In the genomic region with DNA sequence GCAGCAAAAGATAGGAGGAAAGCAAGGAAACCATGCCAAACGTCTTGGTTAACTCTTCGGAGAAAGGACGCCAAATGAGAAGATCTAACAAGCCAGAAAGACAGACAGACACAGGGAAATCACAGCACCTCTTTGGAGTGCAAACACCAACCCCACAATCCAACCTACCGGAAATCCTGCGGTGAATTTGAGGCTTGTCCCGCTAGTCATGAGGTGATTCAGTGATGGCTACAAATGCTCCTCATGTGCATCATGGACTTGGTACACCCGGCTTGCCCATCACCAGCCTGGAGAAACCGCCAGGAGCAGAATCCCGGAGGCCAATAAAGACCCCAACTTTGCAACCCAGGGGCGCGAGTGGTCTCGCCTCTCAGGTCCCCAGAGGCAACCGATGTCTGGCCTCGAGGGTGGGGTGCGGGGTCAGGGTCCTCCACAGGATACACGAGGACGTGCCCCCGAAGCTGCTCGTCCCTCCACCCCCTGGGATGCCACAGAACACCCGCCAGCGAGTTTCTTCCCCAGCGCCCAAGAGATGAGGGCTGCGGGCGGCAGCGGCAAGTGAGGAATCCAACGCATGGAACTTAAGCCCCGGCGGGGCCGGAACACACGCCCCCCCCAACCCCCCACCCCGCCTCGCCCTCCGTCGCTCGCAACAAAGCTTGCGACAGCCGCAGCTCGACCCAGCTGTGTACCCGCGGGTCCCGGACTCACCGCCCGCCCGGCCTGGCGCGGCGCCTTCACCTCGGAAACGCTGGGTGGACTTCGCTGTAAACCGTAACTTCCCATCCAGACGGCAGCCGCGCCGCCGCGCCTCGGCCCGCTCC, we compare ENCODE assay signal across 8 cellular contexts. TPM values are rescaled to one million over a fixed set of nuclear protein-coding genes. Genes with fewer than 3 reads are reported as not detected.
DNase-seq lines count a peak whose midpoint lies in the region; ATAC-seq and TF ChIP-seq lines count a peak whose summit lies in the region.
"Not testable (repeated sequence)": the region's sequence is repeated elsewhere in the genome, so short reads cannot be mapped to it uniquely, and the experiment has no call there.

No MANE protein-coding gene starts in this region.

- not testable (repeated sequence) for BruUV-seq in Calu3 (replicated peaks; lab: Mats Ljungman, UMichigan)

- H4K20me1 ChIP-seq in fibroblast of lung (ENCODE audit: control insufficient read depth, extremely low read depth, insufficient read depth, low read length): not testable (repeated sequence)

- peak overlapping the region; percentile 46 for H3K27ac Mint-ChIP-seq in Calu3 (ENCODE audit: unreplicated experiment)

- peak overlapping the region; percentile 90 for H3K4me3 Mint-ChIP-seq in Calu3 (ENCODE audit: low read depth, unreplicated experiment)

- H3K4me1 ChIP-seq in fibroblast of lung (ENCODE audit: control insufficient read depth, extremely low read depth, insufficient read depth, low read length): not testable (repeated sequence)

- CTCF ChIA-PET in Calu3 (lab: Charles Lee): not testable (repeated sequence)

- peaks cover 16% of the 10 kb centered on the region for H3K36me3 Mint-ChIP-seq in Calu3 (ENCODE audit: insufficient read depth, unreplicated experiment)

- H3K9me3 ChIP-seq in fibroblast of lung (ENCODE audit: control insufficient read depth, insufficient read depth, low read depth, low read length): not testable (repeated sequence)

- DNase-seq in Calu3: not testable (repeated sequence)
- DNase-seq in SHP77 treated with DMSO at 0.1 percent for 48 hours (lab: John Stamatoyannopoulos, UW) (peak; percentile 55), fibroblast of lung (ENCODE audit: low read depth in 2 of 2) (peak; percentile 21 to 71), myocyte (ENCODE audit: low read depth) (peak; percentile 59)
- DNase-seq in activated effector memory CD4-positive, alpha-beta T cell treated with Interleukin-2 at 50 U/mL for 16 hours: peak; percentile 22
- peak; percentile 34 to 47 for DNase-seq in stimulated activated CD8-positive, alpha-beta memory T cell treated with anti-CD3 and anti-CD28 coated beads, Interleukin-7, amount 100 ng/mL, for 4 hours (ENCODE audit: low read depth in 2 of 2)

- peaks cover 19% of the 10 kb centered on the region for H3K27me3 ChIP-seq in fibroblast of lung (ENCODE audit: control insufficient read depth, insufficient read depth, low read length)

- H3K4me1 Mint-ChIP-seq in Calu3 (ENCODE audit: low read depth, unreplicated experiment): not testable (repeated sequence)

- H3K4me3 ChIP-seq in fibroblast of lung (replicated peaks in 1 of 4; ENCODE audit: control extremely low read depth in 1 of 4, insufficient read depth in 1 of 4, low read depth in 3 of 4, low read length in 4 of 4): peak overlapping the region; percentile 63 to 73 (median 70)

- peak overlapping the region; percentile 92 for H2AFZ ChIP-seq in fibroblast of lung (ENCODE audit: low read length)

- H3K9ac ChIP-seq in fibroblast of lung (ENCODE audit: insufficient read depth, low read length): peak overlapping the region; percentile 46

- intact Hi-C loops in Calu3 (cut with micrococcal nuclease; ENCODE audit: unreplicated experiment): not testable (repeated sequence)

- H3K9me3 Mint-ChIP-seq in Calu3 (ENCODE audit: low read depth, unreplicated experiment): not testable (repeated sequence)

- H3K36me3 ChIP-seq in fibroblast of lung (ENCODE audit: control insufficient read depth, insufficient read depth, low read length): not testable (repeated sequence)

- ATAC-seq in GM21447 (IDR thresholded peaks at IDR 0.05; ENCODE audit: unreplicated experiment) (peak; percentile 55), HG03432 (IDR thresholded peaks at IDR 0.05; ENCODE audit: unreplicated experiment) (peak; percentile 82)

- peaks cover 29% of the 10 kb centered on the region for H3K27me3 Mint-ChIP-seq in Calu3 (ENCODE audit: unreplicated experiment)

- TF ChIP-seq CTCF in Calu3 (IDR thresholded peaks at IDR 0.05; ENCODE audit: unreplicated experiment); fibroblast of lung (conservative IDR thresholded peaks at IDR 0.05 in 1 of 2, IDR thresholded peaks at IDR 0.05 in 1 of 2; ENCODE audit: low read depth in 1 of 2, low read length in 2 of 2): not testable (repeated sequence)

- peak overlapping the region; percentile 51 for H3K4me2 ChIP-seq in fibroblast of lung (ENCODE audit: extremely low read depth, insufficient read depth, low read length)

- not testable (repeated sequence) for H3K79me2 ChIP-seq in fibroblast of lung (ENCODE audit: control insufficient read depth, insufficient read depth, low read length)

- peak overlapping the region; percentile 51 for H3K27ac ChIP-seq in fibroblast of lung (ENCODE audit: insufficient read depth, low read length)

RNA-seq across cellular contexts. Expression of a gene that starts 0.6 kb away (rescaled TPM):
- total RNA-seq in Calu3 (2022) (5.3 and 5.7 TPM in 2 replicates), fibroblast of lung (1.3 and 2.8 TPM in 2 replicates), myocyte (3.3 and 4.0 TPM in 2 replicates)
- polyA plus RNA-seq in fibroblast of lung: 2.5 and 2.7 TPM in 2 replicates
- polyA plus RNA-seq in fibroblast of lung (2012): 1.9 and 2.0 TPM in 2 replicates
- 0.48 and 4.7 TPM in 2 replicates for polyA minus RNA-seq in fibroblast of lung (ENCODE audit: low replicate concordance)
- 2.3 TPM for polyA plus RNA-seq in myocyte (2012)
